In genomic region chr22:22605074-22605404, GRCh38 we compare ENCODE assay signal across 1 cellular context.
TF ChIP-seq lines count a peak whose summit lies in the region.

No MANE protein-coding gene starts in this region.

TF ChIP-seq in K562, 482 proteins besides CTCF, POLR2A, EP300 and RAD21 (continued from another document):
- TF ChIP-seq CHAMP1 (IDR thresholded peaks at IDR 0.05) (no peak), HDAC3 (IDR thresholded peaks at IDR 0.05; ENCODE audit: borderline replicate concordance, partially characterized antibody) (no peak), NFRKB (IDR thresholded peaks at IDR 0.05; ENCODE audit: low read depth) (no peak), HNRNPUL1 (IDR thresholded peaks at IDR 0.05; ENCODE audit: low read length) (no peak), NFIC (IDR thresholded peaks at IDR 0.05) (no peak), ZNF274 (IDR thresholded peaks at IDR 0.05; ENCODE audit: borderline replicate concordance, low read depth, low read length) (no peak), OTX1 (CRISPR knock-in tag; IDR thresholded peaks at IDR 0.05) (no peak), ZNF445 (CRISPR knock-in tag; IDR thresholded peaks at IDR 0.05; ENCODE audit: low read depth) (no peak), SIN3B (IDR thresholded peaks at IDR 0.05; ENCODE audit: low read depth) (no peak), CHD1 (IDR thresholded peaks at IDR 0.05; ENCODE audit: low read length) (no peak), HDAC8 (tag; IDR thresholded peaks at IDR 0.05) (no peak), PHTF2 (CRISPR knock-in tag; IDR thresholded peaks at IDR 0.05) (no peak), MLX (CRISPR knock-in tag; conservative IDR thresholded peaks at IDR 0.05) (no peak), GABPA (tag; conservative IDR thresholded peaks at IDR 0.05; ENCODE audit: low read depth) (no peak), ZNF184 (CRISPR knock-in tag; IDR thresholded peaks at IDR 0.05) (no peak)
